8 cellular contexts compared by ENCODE assay signal in genomic region chr1:153422450-153423068, GRCh38. TPM values are rescaled to one million over a fixed set of nuclear protein-coding genes. Genes with fewer than 3 reads are reported as not detected.
DNase-seq lines count a peak whose midpoint lies in the region; ATAC-seq, FAIRE-seq and TF ChIP-seq lines count a peak whose summit lies in the region.

No MANE protein-coding gene starts in this region.

- H3K4me1 ChIP-seq in endothelial cell of umbilical vein (ENCODE audit: control insufficient read depth, extremely low read depth, insufficient read depth, low read length): no peaks in the 10 kb centered on the region

- TF ChIP-seq CTCF in endothelial cell of umbilical vein (IDR thresholded peaks at IDR 0.05; ENCODE audit: extremely low read depth in 1 of 2, insufficient read depth in 1 of 2, low read depth in 1 of 2, low read length in 2 of 2): no peak
- no peak for TF ChIP-seq CTCF in D721Med (IDR thresholded peaks at IDR 0.05; ENCODE audit: insufficient read depth, missing control alignments)

- no peak overlapping the region for H3K27ac Mint-ChIP-seq in activated CD4-positive, alpha-beta memory T cell treated with anti-CD3 and anti-CD28 coated beads, Interleukin-2, amount 10 ng/mL, durations not matched to agents 7 days and 5 days
- no peak overlapping the region for H3K27ac Mint-ChIP-seq in naive thymus-derived CD8-positive, alpha-beta T cell

- H3K9me3 ChIP-seq in endothelial cell of umbilical vein (replicated peaks; ENCODE audit: control insufficient read depth, insufficient read depth, low read length): no peaks in the 10 kb centered on the region

- no peaks in the 10 kb centered on the region for H3K27me3 ChIP-seq in endothelial cell of umbilical vein (ENCODE audit: control insufficient read depth in 2 of 2, insufficient read depth in 2 of 2, low read length in 2 of 2)

- no peaks in the 10 kb centered on the region for H3K9me1 ChIP-seq in endothelial cell of umbilical vein (replicated peaks; ENCODE audit: control insufficient read depth, extremely low read depth, insufficient read depth, low read length)

- H3K27ac ChIP-seq in endothelial cell of umbilical vein (ENCODE audit: insufficient read depth, low read depth, low read length): no peak overlapping the region

- intact Hi-C loops in endothelial cell of umbilical vein (cut with micrococcal nuclease): loop anchor here (1.0 kb wide), 1 partner anchor 30 kb away; no protein-coding TSS in a partner anchor

- no peak overlapping the region for H3K4me3 ChIP-seq in endothelial cell of umbilical vein (replicated peaks in 1 of 3; ENCODE audit: insufficient read depth in 1 of 3, low read depth in 1 of 3, low read length in 3 of 3)

- H3K9me3 Mint-ChIP-seq in activated CD4-positive, alpha-beta memory T cell treated with anti-CD3 and anti-CD28 coated beads, Interleukin-2, amount 10 ng/mL, durations not matched to agents 7 days and 5 days: no peaks in the 10 kb centered on the region
- H3K9me3 Mint-ChIP-seq in naive thymus-derived CD8-positive, alpha-beta T cell: peaks cover 0 to 4% (median 0%) of the 10 kb centered on the region in 9 donors

- DNase-seq in DMS 273 (lab: John Stamatoyannopoulos, UW; ENCODE audit: unreplicated experiment) (peak; percentile 69), NAMALWA (ENCODE audit: low spot score) (peak; percentile 73), endothelial cell of umbilical vein (ENCODE audit: low read depth, low spot score) (peak; percentile 70), D721Med (ENCODE audit: insufficient read length, low spot score) (no peak)
- peak; percentile 77 for DNase-seq in activated CD4-positive, alpha-beta memory T cell treated with anti-CD3 and anti-CD28 coated beads, Interleukin-2, amount 10 ng/mL, durations not matched to agents 7 days and 5 days
- peak; percentile 38 to 68 (median 62) for DNase-seq in naive thymus-derived CD8-positive, alpha-beta T cell
- peak; percentile 45 for DNase-seq in stimulated activated naive CD4-positive, alpha-beta T cell treated with Interleukin-2 at 50 U/mL for 16 hours (lab: John Stamatoyannopoulos, UW)

- H3K4me2 ChIP-seq in endothelial cell of umbilical vein (ENCODE audit: insufficient read depth, low read length): no peak overlapping the region

- dilution Hi-C loops in endothelial cell of umbilical vein (cut with MboI; ENCODE audit: extremely low pct_ligation_motif_present, low sequenced_read_pairs): no loop called here

- H3K79me2 ChIP-seq in endothelial cell of umbilical vein (ENCODE audit: control insufficient read depth, insufficient read depth, low read length): no peaks in the 10 kb centered on the region

- H3K4me3 Mint-ChIP-seq in activated CD4-positive, alpha-beta memory T cell treated with anti-CD3 and anti-CD28 coated beads, Interleukin-2, amount 10 ng/mL, durations not matched to agents 7 days and 5 days: no peak overlapping the region
- no peak overlapping the region for H3K4me3 Mint-ChIP-seq in naive thymus-derived CD8-positive, alpha-beta T cell

- H2AFZ ChIP-seq in endothelial cell of umbilical vein (ENCODE audit: low read depth, low read length): no peak overlapping the region

- no TSS peak for BruUV-seq in endothelial cell of umbilical vein (replicated peaks; lab: Mats Ljungman, UMichigan)

- POLR2A ChIA-PET in activated CD4-positive, alpha-beta memory T cell treated with anti-CD3 and anti-CD28 coated beads, Interleukin-2, amount 10 ng/mL, durations not matched to agents 7 days and 5 days (lab: Charles Lee): no interaction called here
- POLR2A ChIA-PET in endothelial cell of umbilical vein (lab: Charles Lee): no interaction called here
- POLR2A ChIA-PET in naive thymus-derived CD8-positive, alpha-beta T cell (lab: Charles Lee): no interaction called here

- H3K9ac ChIP-seq in endothelial cell of umbilical vein (replicated peaks; ENCODE audit: extremely low read depth, insufficient read depth, low read length): no peak overlapping the region

- H3K36me3 ChIP-seq in endothelial cell of umbilical vein (ENCODE audit: control insufficient read depth in 2 of 2, extremely low read depth in 1 of 2, insufficient read depth in 2 of 2, low read length in 2 of 2): no peaks in the 10 kb centered on the region

- TF ChIP-seq POLR2A in endothelial cell of umbilical vein (IDR thresholded peaks at IDR 0.05; ENCODE audit: low read depth, low read length): no peak

- peaks cover 9% of the 10 kb centered on the region for H3K27me3 Mint-ChIP-seq in activated CD4-positive, alpha-beta memory T cell treated with anti-CD3 and anti-CD28 coated beads, Interleukin-2, amount 10 ng/mL, durations not matched to agents 7 days and 5 days
- H3K27me3 Mint-ChIP-seq in naive thymus-derived CD8-positive, alpha-beta T cell: peaks cover 29 to 81% (median 48%) of the 10 kb centered on the region in 5 donors

- H3K4me1 Mint-ChIP-seq in activated CD4-positive, alpha-beta memory T cell treated with anti-CD3 and anti-CD28 coated beads, Interleukin-2, amount 10 ng/mL, durations not matched to agents 7 days and 5 days: no peaks in the 10 kb centered on the region
- H3K4me1 Mint-ChIP-seq in naive thymus-derived CD8-positive, alpha-beta T cell: no peaks in the 10 kb centered on the region

- FAIRE-seq in endothelial cell of umbilical vein (lab: Jason Lieb, UNC) (peak; percentile 91), D721Med (lab: Jason Lieb, UNC) (no peak)

- CTCF ChIA-PET in activated CD4-positive, alpha-beta memory T cell treated with anti-CD3 and anti-CD28 coated beads, Interleukin-2, amount 10 ng/mL, durations not matched to agents 7 days and 5 days (lab: Charles Lee): interaction anchor here (0.7 to 1.1 kb wide), 2 partner anchors 61 to 73 kb away, joined by 3 read pairs; no protein-coding TSS in a partner anchor
- CTCF ChIA-PET in endothelial cell of umbilical vein (lab: Charles Lee): interaction anchor here (1.0 kb wide), 1 partner anchor 9 kb away, joined by 3 read pairs; no protein-coding TSS in a partner anchor

- H4K20me1 ChIP-seq in endothelial cell of umbilical vein (replicated peaks; ENCODE audit: control insufficient read depth, extremely low read depth, insufficient read depth, low read length): no peaks in the 10 kb centered on the region

- peak; percentile 53 to 54 for ATAC-seq in naive thymus-derived CD8-positive, alpha-beta T cell
- ATAC-seq in HG03520 (IDR thresholded peaks at IDR 0.05; ENCODE audit: unreplicated experiment): no peak

- no peaks in the 10 kb centered on the region for H3K36me3 Mint-ChIP-seq in activated CD4-positive, alpha-beta memory T cell treated with anti-CD3 and anti-CD28 coated beads, Interleukin-2, amount 10 ng/mL, durations not matched to agents 7 days and 5 days (ENCODE audit: low read depth)
- no peaks in the 10 kb centered on the region for H3K36me3 Mint-ChIP-seq in naive thymus-derived CD8-positive, alpha-beta T cell

RNA-seq across cellular contexts. Expression of gene S100A7A, which starts 6.2 kb away (rescaled TPM):
- total RNA-seq in activated CD4-positive, alpha-beta memory T cell treated with anti-CD3 and anti-CD28 coated beads, Interleukin-2, amount 10 ng/mL, durations not matched to agents 7 days and 5 days: not detected
- not detected in 2 replicates for total RNA-seq in endothelial cell of umbilical vein
- not detected in 2 replicates for polyA plus RNA-seq in endothelial cell of umbilical vein
- polyA plus RNA-seq in endothelial cell of umbilical vein (2011; cell fraction: cytosol; rRNA removed): not detected in 2 replicates
- not detected in 2 replicates for polyA plus RNA-seq in endothelial cell of umbilical vein (2011; cell fraction: nucleus; rRNA removed)
- not detected in 2 replicates for polyA plus RNA-seq in endothelial cell of umbilical vein (2012)
- polyA minus RNA-seq in endothelial cell of umbilical vein: not detected in 2 replicates
- not detected for polyA minus RNA-seq in endothelial cell of umbilical vein (2011; cell fraction: cytosol; rRNA and poly(A)+ RNA removed)
- not detected in 2 replicates for polyA minus RNA-seq in endothelial cell of umbilical vein (2011; cell fraction: nucleus; rRNA and poly(A)+ RNA removed)
- not detected for total RNA-seq in naive thymus-derived CD8-positive, alpha-beta T cell
- polyA plus RNA-seq in naive thymus-derived CD8-positive, alpha-beta T cell: not detected

RNA-seq across cellular contexts. Expression of gene S100A8, which starts 31.7 kb away (rescaled TPM):
- not detected for total RNA-seq in activated CD4-positive, alpha-beta memory T cell treated with anti-CD3 and anti-CD28 coated beads, Interleukin-2, amount 10 ng/mL, durations not matched to agents 7 days and 5 days
- not detected in 2 replicates for total RNA-seq in endothelial cell of umbilical vein
- polyA plus RNA-seq in endothelial cell of umbilical vein: not detected in 2 replicates
- polyA plus RNA-seq in endothelial cell of umbilical vein (2011; cell fraction: cytosol; rRNA removed): not detected in 2 replicates
- polyA plus RNA-seq in endothelial cell of umbilical vein (2011; cell fraction: nucleus; rRNA removed): not detected in 2 replicates
- polyA plus RNA-seq in endothelial cell of umbilical vein (2012): not detected in 2 replicates
- polyA minus RNA-seq in endothelial cell of umbilical vein: not detected in 2 replicates
- polyA minus RNA-seq in endothelial cell of umbilical vein (2011; cell fraction: cytosol; rRNA and poly(A)+ RNA removed): not detected
- not detected in 2 replicates for polyA minus RNA-seq in endothelial cell of umbilical vein (2011; cell fraction: nucleus; rRNA and poly(A)+ RNA removed)
- not detected for total RNA-seq in naive thymus-derived CD8-positive, alpha-beta T cell
- 10 to 100 TPM in 2 of 3 donors, 1 to 10 TPM in 1; 1.0 to 12.4 (median 11.6) TPM for polyA plus RNA-seq in naive thymus-derived CD8-positive, alpha-beta T cell

RNA-seq across cellular contexts. Expression of gene S100A7, which starts 37.9 kb away (rescaled TPM):
- not detected for total RNA-seq in activated CD4-positive, alpha-beta memory T cell treated with anti-CD3 and anti-CD28 coated beads, Interleukin-2, amount 10 ng/mL, durations not matched to agents 7 days and 5 days
- total RNA-seq in endothelial cell of umbilical vein: not detected in 2 replicates
- polyA plus RNA-seq in endothelial cell of umbilical vein: not detected in 2 replicates
- not detected in 2 replicates for polyA plus RNA-seq in endothelial cell of umbilical vein (2011; cell fraction: cytosol; rRNA removed)
- not detected in 2 replicates for polyA plus RNA-seq in endothelial cell of umbilical vein (2011; cell fraction: nucleus; rRNA removed)
- polyA plus RNA-seq in endothelial cell of umbilical vein (2012): not detected in 2 replicates
- not detected in 2 replicates for polyA minus RNA-seq in endothelial cell of umbilical vein
- not detected for polyA minus RNA-seq in endothelial cell of umbilical vein (2011; cell fraction: cytosol; rRNA and poly(A)+ RNA removed)
- polyA minus RNA-seq in endothelial cell of umbilical vein (2011; cell fraction: nucleus; rRNA and poly(A)+ RNA removed): not detected in 2 replicates
- not detected for total RNA-seq in naive thymus-derived CD8-positive, alpha-beta T cell
- polyA plus RNA-seq in naive thymus-derived CD8-positive, alpha-beta T cell: not detected

RNA-seq across cellular contexts. Expression of gene S100A12, which starts 47.1 kb away (rescaled TPM):
- total RNA-seq in activated CD4-positive, alpha-beta memory T cell treated with anti-CD3 and anti-CD28 coated beads, Interleukin-2, amount 10 ng/mL, durations not matched to agents 7 days and 5 days: not detected
- total RNA-seq in endothelial cell of umbilical vein: not detected in 2 replicates
- polyA plus RNA-seq in endothelial cell of umbilical vein: not detected in 2 replicates
- not detected in 2 replicates for polyA plus RNA-seq in endothelial cell of umbilical vein (2011; cell fraction: cytosol; rRNA removed)
- polyA plus RNA-seq in endothelial cell of umbilical vein (2011; cell fraction: nucleus; rRNA removed): not detected in 2 replicates
- not detected in 2 replicates for polyA plus RNA-seq in endothelial cell of umbilical vein (2012)
- not detected in 2 replicates for polyA minus RNA-seq in endothelial cell of umbilical vein
- not detected for polyA minus RNA-seq in endothelial cell of umbilical vein (2011; cell fraction: cytosol; rRNA and poly(A)+ RNA removed)
- not detected in 2 replicates for polyA minus RNA-seq in endothelial cell of umbilical vein (2011; cell fraction: nucleus; rRNA and poly(A)+ RNA removed)
- total RNA-seq in naive thymus-derived CD8-positive, alpha-beta T cell: not detected
- 1 to 10 TPM in 1 of 3 donors, under 1 TPM in 1, not detected in 1; 0.44 to 1.7 TPM for polyA plus RNA-seq in naive thymus-derived CD8-positive, alpha-beta T cell
